1 cellular context compared by ENCODE assay signal in genomic region chr12:122225683-122226365, GRCh38.
TF ChIP-seq lines count a peak whose summit lies in the region.

TSS of gene DIABLO (minus strand) at chr12:122226052. CDS start at chr12:122226014, 38 bp downstream.

TF ChIP-seq in K562, 482 proteins besides CTCF, POLR2A, EP300 and RAD21 (continued from another document and continues in another):
- TF ChIP-seq ZMIZ1 (IDR thresholded peaks at IDR 0.05; ENCODE audit: low read depth in 2 of 2, low read length in 2 of 2), result 0 out of 4 replicates have a peak, but pooled peaks of 1 of the 2 experiments have one; percentile 38
- TF ChIP-seq ZNF639 (CRISPR knock-in tag; conservative IDR thresholded peaks at IDR 0.05 in 1 of 2, IDR thresholded peaks at IDR 0.05 in 1 of 2), result peak in 1 of 2 experiments; percentile 69; a peak in 1 of 4 replicates
- TF ChIP-seq, protein P1, sequence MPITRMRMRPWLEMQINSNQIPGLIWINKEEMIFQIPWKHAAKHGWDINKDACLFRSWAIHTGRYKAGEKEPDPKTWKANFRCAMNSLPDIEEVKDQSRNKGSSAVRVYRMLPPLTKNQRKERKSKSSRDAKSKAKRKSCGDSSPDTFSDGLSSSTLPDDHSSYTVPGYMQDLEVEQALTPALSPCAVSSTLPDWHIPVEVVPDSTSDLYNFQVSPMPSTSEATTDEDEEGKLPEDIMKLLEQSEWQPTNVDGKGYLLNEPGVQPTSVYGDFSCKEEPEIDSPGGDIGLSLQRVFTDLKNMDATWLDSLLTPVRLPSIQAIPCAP (CRISPR knock-in tag; IDR thresholded peaks at IDR 0.05; ENCODE audit: borderline replicate concordance), result no peak
- peak; percentile 81 for TF ChIP-seq CXXC5 (CRISPR knock-in tag; IDR thresholded peaks at IDR 0.05)
- TF ChIP-seq PML (IDR thresholded peaks at IDR 0.05; ENCODE audit: low read length), result peak; percentile 79
- peak; percentile 76; the same call in 1 of the 2 replicates for TF ChIP-seq KLF1 (tag; IDR thresholded peaks at IDR 0.05)
- TF ChIP-seq POLR3A (IDR thresholded peaks at IDR 0.05; ENCODE audit: borderline replicate concordance, extremely low read depth, insufficient read depth, insufficient read length), result no peak
- no peak for TF ChIP-seq ZNF311 (CRISPR knock-in tag; IDR thresholded peaks at IDR 0.05)
- 0 out of 4 replicates have a peak, but pooled peaks of 1 of the 2 experiments have one; percentile 40 for TF ChIP-seq NONO (IDR thresholded peaks at IDR 0.05; ENCODE audit: low read depth in 2 of 2, low read length in 1 of 2)
- 0 out of 2 replicates have a peak, but pooled peaks have one; percentile 69 for TF ChIP-seq POLR2AphosphoS2 (IDR thresholded peaks at IDR 0.05; ENCODE audit: low read length)
- TF ChIP-seq ZNF830 (CRISPR knock-in tag; IDR thresholded peaks at IDR 0.05), result no peak
- TF ChIP-seq AFF4 (CRISPR knock-in tag; IDR thresholded peaks at IDR 0.05), result peak; percentile 96
- peak; percentile 89 for TF ChIP-seq ZNF740 (CRISPR knock-in tag; IDR thresholded peaks at IDR 0.05)
- no peak for TF ChIP-seq ZNF740 (tag; IDR thresholded peaks at IDR 0.05)
- TF ChIP-seq SMC3 (conservative IDR thresholded peaks at IDR 0.05; ENCODE audit: insufficient read depth, low read depth, low read length), result no peak
- no peak for TF ChIP-seq JUN (IDR thresholded peaks at IDR 0.05; ENCODE audit: borderline replicate concordance, low read depth, low read length)
- TF ChIP-seq JUN (CRISPR knock-in tag; IDR thresholded peaks at IDR 0.05; ENCODE audit: borderline replicate concordance), result 0 out of 2 replicates have a peak, but pooled peaks have one; percentile 79
- TF ChIP-seq HDGF (IDR thresholded peaks at IDR 0.05), result no peak; the same call in 1 of the 2 replicates
- TF ChIP-seq, protein P2, sequence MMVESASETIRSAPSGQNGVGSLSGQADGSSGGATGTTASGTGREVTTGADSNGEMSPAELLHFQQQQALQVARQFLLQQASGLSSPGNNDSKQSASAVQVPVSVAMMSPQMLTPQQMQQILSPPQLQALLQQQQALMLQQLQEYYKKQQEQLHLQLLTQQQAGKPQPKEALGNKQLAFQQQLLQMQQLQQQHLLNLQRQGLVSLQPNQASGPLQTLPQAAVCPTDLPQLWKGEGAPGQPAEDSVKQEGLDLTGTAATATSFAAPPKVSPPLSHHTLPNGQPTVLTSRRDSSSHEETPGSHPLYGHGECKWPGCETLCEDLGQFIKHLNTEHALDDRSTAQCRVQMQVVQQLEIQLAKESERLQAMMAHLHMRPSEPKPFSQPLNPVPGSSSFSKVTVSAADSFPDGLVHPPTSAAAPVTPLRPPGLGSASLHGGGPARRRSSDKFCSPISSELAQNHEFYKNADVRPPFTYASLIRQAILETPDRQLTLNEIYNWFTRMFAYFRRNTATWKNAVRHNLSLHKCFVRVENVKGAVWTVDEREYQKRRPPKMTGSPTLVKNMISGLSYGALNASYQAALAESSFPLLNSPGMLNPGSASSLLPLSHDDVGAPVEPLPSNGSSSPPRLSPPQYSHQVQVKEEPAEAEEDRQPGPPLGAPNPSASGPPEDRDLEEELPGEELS (CRISPR knock-in tag; IDR thresholded peaks at IDR 0.05; ENCODE audit: borderline replicate concordance), result 0 out of 2 replicates have a peak, but pooled peaks have one; percentile 4
- peak; percentile 43 for TF ChIP-seq JUND (IDR thresholded peaks at IDR 0.05; ENCODE audit: borderline replicate concordance, low read depth, low read length)
- TF ChIP-seq JUND (tag; IDR thresholded peaks at IDR 0.05; ENCODE audit: borderline replicate concordance, low read depth, low read length), result no peak; the same call in 2 of the 3 replicates
- TF ChIP-seq, protein P3, sequence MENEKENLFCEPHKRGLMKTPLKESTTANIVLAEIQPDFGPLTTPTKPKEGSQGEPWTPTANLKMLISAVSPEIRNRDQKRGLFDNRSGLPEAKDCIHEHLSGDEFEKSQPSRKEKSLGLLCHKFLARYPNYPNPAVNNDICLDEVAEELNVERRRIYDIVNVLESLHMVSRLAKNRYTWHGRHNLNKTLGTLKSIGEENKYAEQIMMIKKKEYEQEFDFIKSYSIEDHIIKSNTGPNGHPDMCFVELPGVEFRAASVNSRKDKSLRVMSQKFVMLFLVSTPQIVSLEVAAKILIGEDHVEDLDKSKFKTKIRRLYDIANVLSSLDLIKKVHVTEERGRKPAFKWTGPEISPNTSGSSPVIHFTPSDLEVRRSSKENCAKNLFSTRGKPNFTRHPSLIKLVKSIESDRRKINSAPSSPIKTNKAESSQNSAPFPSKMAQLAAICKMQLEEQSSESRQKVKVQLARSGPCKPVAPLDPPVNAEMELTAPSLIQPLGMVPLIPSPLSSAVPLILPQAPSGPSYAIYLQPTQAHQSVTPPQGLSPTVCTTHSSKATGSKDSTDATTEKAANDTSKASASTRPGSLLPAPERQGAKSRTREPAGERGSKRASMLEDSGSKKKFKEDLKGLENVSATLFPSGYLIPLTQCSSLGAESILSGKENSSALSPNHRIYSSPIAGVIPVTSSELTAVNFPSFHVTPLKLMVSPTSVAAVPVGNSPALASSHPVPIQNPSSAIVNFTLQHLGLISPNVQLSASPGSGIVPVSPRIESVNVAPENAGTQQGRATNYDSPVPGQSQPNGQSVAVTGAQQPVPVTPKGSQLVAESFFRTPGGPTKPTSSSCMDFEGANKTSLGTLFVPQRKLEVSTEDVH (IDR thresholded peaks at IDR 0.05; ENCODE audit: low read depth, partially characterized antibody), result peak; percentile 67
- TF ChIP-seq CBX3 (IDR thresholded peaks at IDR 0.05; ENCODE audit: borderline replicate concordance in 1 of 2, low read length in 2 of 2), result no peak; a peak in 1 of 3 replicates
- peak; percentile 87 for TF ChIP-seq ATF7 (IDR thresholded peaks at IDR 0.05)
- TF ChIP-seq POLR2H (tag; IDR thresholded peaks at IDR 0.05; ENCODE audit: low read depth), result peak; percentile 49
- no peak for TF ChIP-seq ZNF518B (CRISPR knock-in tag; IDR thresholded peaks at IDR 0.05)
- TF ChIP-seq PURB (CRISPR knock-in tag; IDR thresholded peaks at IDR 0.05; ENCODE audit: low read depth), result no peak
- no peak for TF ChIP-seq PTTG1 (tag; IDR thresholded peaks at IDR 0.05; ENCODE audit: low read depth)
